In the genomic region with DNA sequence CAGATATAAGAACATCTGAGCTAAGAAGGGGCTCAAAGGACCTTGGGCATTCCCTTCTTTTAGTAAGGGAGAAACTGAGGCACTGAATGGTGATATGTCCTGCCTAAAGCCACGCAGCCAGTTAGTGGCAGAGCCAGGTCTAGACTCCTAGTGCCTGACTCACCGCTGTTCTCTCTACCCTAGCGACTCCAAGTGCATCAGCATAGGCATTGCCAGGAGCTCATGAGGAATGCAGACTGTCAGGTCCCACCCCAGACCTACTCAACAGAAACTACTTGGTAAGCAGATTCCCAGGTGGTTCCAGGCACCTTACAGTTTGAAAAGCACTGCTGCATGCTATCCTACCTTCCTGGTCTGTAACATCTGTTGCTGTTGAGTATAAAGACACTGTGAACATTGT, we compare ENCODE assay signal across 29 cellular contexts. TPM values are rescaled to one million over a fixed set of nuclear protein-coding genes. Genes with fewer than 3 reads are reported as not detected.
"Had no signal": no experiment of that assay in that cellular context is flagged by ENCODE, and none has a peak within 500 bp of the region (broad histone marks: within the 10 kb centered on the region; RNA-seq: fewer than 3 reads in every experiment).

No MANE protein-coding gene starts in this region.

- H3K27ac Mint-ChIP-seq: activated CD4-positive, alpha-beta T cell treated with anti-CD3 and anti-CD28 coated beads, Interleukin-2, amount 10 ng/mL, durations not matched to agents 7 days and 5 days; activated CD8-positive, alpha-beta T cell treated with anti-CD3 and anti-CD28 coated beads, Interleukin-2, amount 10 ng/mL, durations not matched to agents 7 days and 5 days; activated naive CD8-positive, alpha-beta T cell treated with anti-CD3 and anti-CD28 coated beads, Interleukin-2, amount 50 U/mL, for 24 hours; activated T-helper 1 cell treated with anti-CD3 and anti-CD28 coated beads, Interleukin-12 subunit alpha, Interleukin-12 subunit beta, Interleukin-2, Interleukin-4 antibody, amounts not matched to agents 30 ng/mL and 10 ng/mL and 1 ng/mL, durations not matched to agents 14 hours and 24 hours and 36 hours; brain; memory B cell; nephron had no signal

- H3K36me3 Mint-ChIP-seq: memory B cell had no signal

- H3K4me3 ChIP-seq: colonic mucosa, ovary, prostate gland, right atrium auricular region, upper lobe of right lung had no signal

- H3K36me3 ChIP-seq: colonic mucosa, neutrophil, ovary, prostate gland, right atrium auricular region, upper lobe of right lung had no signal

- H3K27ac ChIP-seq: colonic mucosa, neutrophil, ovary, prostate gland, right atrium auricular region, upper lobe of right lung, VCaP had no signal

- DNase-seq: activated CD4-positive, alpha-beta T cell treated with anti-CD3 and anti-CD28 coated beads, Interleukin-2, amount 10 ng/mL, durations not matched to agents 7 days and 5 days; activated CD4-positive, CD25-positive, alpha-beta regulatory T cell treated with anti-CD3 and anti-CD28 coated beads, Interleukin-2, amount 50 U/mL, for 72 hours; activated CD8-positive, alpha-beta T cell treated with anti-CD3 and anti-CD28 coated beads, Interleukin-2, amount 10 ng/mL, durations not matched to agents 7 days and 5 days; activated gamma-delta T cell; activated naive CD4-positive, alpha-beta T cell treated with anti-CD3 and anti-CD28 coated beads, Interleukin-2, amount 50 U/mL, for 16 hours; activated naive CD8-positive, alpha-beta T cell treated with anti-CD3 and anti-CD28 coated beads, Interleukin-2, amount 50 U/mL, for 24 hours; aorta; colonic mucosa; erythroblast; foreskin melanocyte; glutamatergic neuron; hippocampal formation; left cardiac atrium; ovary; stimulated activated CD4-positive, alpha-beta T cell treated with anti-CD3 and anti-CD28 coated beads, Interleukin-4, amount 100 ng/mL, for 4 hours; stimulated activated naive CD8-positive, alpha-beta T cell treated with anti-CD3 and anti-CD28 coated beads, Interleukin-15, Interleukin-2, amounts not matched to agents 100 U/mL and 50 U/mL, for 24 hours; upper lobe of right lung had no signal

- ATAC-seq: activated CD8-positive, alpha-beta T cell treated with anti-CD3 and anti-CD28 coated beads, Interleukin-2, amount 10 ng/mL, durations not matched to agents 7 days and 5 days; activated naive CD8-positive, alpha-beta T cell treated with anti-CD3 and anti-CD28 coated beads, Interleukin-2, amount 50 U/mL, for 24 hours; left cardiac atrium; stimulated activated naive CD8-positive, alpha-beta T cell treated with anti-CD3 and anti-CD28 coated beads, Interleukin-15, Interleukin-2, amounts not matched to agents 100 U/mL and 50 U/mL, for 24 hours; upper lobe of right lung had no signal

- H3K4me3 Mint-ChIP-seq: activated CD4-positive, alpha-beta T cell treated with anti-CD3 and anti-CD28 coated beads, Interleukin-2, amount 10 ng/mL, durations not matched to agents 7 days and 5 days; activated CD8-positive, alpha-beta T cell treated with anti-CD3 and anti-CD28 coated beads, Interleukin-2, amount 10 ng/mL, durations not matched to agents 7 days and 5 days; activated naive CD8-positive, alpha-beta T cell treated with anti-CD3 and anti-CD28 coated beads, Interleukin-2, amount 50 U/mL, for 24 hours; activated T-helper 1 cell treated with anti-CD3 and anti-CD28 coated beads, Interleukin-12 subunit alpha, Interleukin-12 subunit beta, Interleukin-2, Interleukin-4 antibody, amounts not matched to agents 30 ng/mL and 10 ng/mL and 1 ng/mL, durations not matched to agents 14 hours and 24 hours and 36 hours; brain; central memory CD8-positive, alpha-beta T cell; memory B cell; nephron had no signal

- H3K9me3 ChIP-seq: colonic mucosa, neutrophil, ovary, prostate gland, right atrium auricular region, upper lobe of right lung had no signal

- H3K9me3 Mint-ChIP-seq: activated CD4-positive, alpha-beta T cell treated with anti-CD3 and anti-CD28 coated beads, Interleukin-2, amount 10 ng/mL, durations not matched to agents 7 days and 5 days; activated naive CD8-positive, alpha-beta T cell treated with anti-CD3 and anti-CD28 coated beads, Interleukin-2, amount 50 U/mL, for 24 hours; activated T-helper 1 cell treated with anti-CD3 and anti-CD28 coated beads, Interleukin-12 subunit alpha, Interleukin-12 subunit beta, Interleukin-2, Interleukin-4 antibody, amounts not matched to agents 30 ng/mL and 10 ng/mL and 1 ng/mL, durations not matched to agents 14 hours and 24 hours and 36 hours; brain; central memory CD8-positive, alpha-beta T cell; memory B cell; nephron had no signal

- H3K4me1 Mint-ChIP-seq: activated CD4-positive, alpha-beta T cell treated with anti-CD3 and anti-CD28 coated beads, Interleukin-2, amount 10 ng/mL, durations not matched to agents 7 days and 5 days; activated naive CD8-positive, alpha-beta T cell treated with anti-CD3 and anti-CD28 coated beads, Interleukin-2, amount 50 U/mL, for 24 hours; central memory CD8-positive, alpha-beta T cell; memory B cell had no signal

- H3K27me3 ChIP-seq: colonic mucosa, ovary, right atrium auricular region had no signal

- H3K4me1 ChIP-seq: colonic mucosa, prostate gland, upper lobe of right lung had no signal

RNA-seq across cellular contexts. Expression of a gene that starts 8.9 kb away (rescaled TPM):
- total RNA-seq: left cardiac atrium, liver, myocyte, right atrium auricular region, subcutaneous adipose tissue, upper lobe of right lung had no signal
- polyA plus RNA-seq: aorta, liver had no signal
